12 cellular contexts compared by ENCODE assay signal in the genomic region with DNA sequence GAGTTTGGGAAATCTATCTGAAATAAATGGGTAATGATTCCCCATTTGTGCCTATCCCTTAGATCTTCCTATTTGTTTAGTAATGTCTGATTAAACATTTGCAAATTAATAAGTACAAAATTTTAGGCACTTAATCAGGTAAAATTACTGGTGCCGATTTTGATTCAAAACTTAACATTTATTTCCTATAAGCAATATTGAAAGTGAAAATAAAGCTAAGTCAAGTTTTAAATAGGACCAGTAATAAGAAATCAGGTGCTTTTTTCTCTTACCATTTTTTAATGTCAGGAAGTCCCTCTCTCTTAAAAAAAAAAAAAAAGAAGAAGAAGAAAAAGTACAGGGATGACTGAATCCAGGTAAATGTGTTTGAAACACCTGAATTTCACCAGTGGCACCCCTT. TPM values are rescaled to one million over a fixed set of nuclear protein-coding genes. Genes with fewer than 3 reads are reported as not detected.
DNase-seq lines count a peak whose midpoint lies in the region; ATAC-seq and TF ChIP-seq lines count a peak whose summit lies in the region.
"Had no signal": no experiment of that assay in that cellular context is flagged by ENCODE, and none has a peak within 500 bp of the region (broad histone marks: within the 10 kb centered on the region; RNA-seq: fewer than 3 reads in every experiment).

No MANE protein-coding gene starts in this region.

- H3K27me3 ChIP-seq in hepatocyte: no peaks in the 10 kb centered on the region
- H3K27me3 ChIP-seq: MG63 had no signal

- no peaks in the 10 kb centered on the region for H3K9me3 ChIP-seq in hepatocyte (ENCODE audit: low read depth)
- H3K9me3 ChIP-seq: A549, MG63 had no signal

- peaks cover 7% of the 10 kb centered on the region for H3K9me3 Mint-ChIP-seq in activated CD8-positive, alpha-beta memory T cell treated with anti-CD3 and anti-CD28 coated beads, Interleukin-2, amount 10 ng/mL, durations not matched to agents 7 days and 5 days (ENCODE audit: low read depth)
- peaks cover 6% of the 10 kb centered on the region for H3K9me3 Mint-ChIP-seq in activated B cell treated with CpG ODN at 0.5 μM for 24 hours
- peaks cover 7 to 9% of the 10 kb centered on the region in 2 donors for H3K9me3 Mint-ChIP-seq in stimulated activated naive CD8-positive, alpha-beta T cell treated with anti-CD3 and anti-CD28 coated beads, Interleukin-15, amount 100 ng/mL, for 72 hours

- H4K20me1 ChIP-seq in hepatocyte (ENCODE audit: insufficient read depth, poor library complexity, severe bottlenecking): no peaks in the 10 kb centered on the region

- no peak for DNase-seq in activated CD8-positive, alpha-beta memory T cell treated with anti-CD3 and anti-CD28 coated beads, Interleukin-2, amount 10 ng/mL, durations not matched to agents 7 days and 5 days
- no peak for DNase-seq in activated CD8-positive, alpha-beta memory T cell treated with anti-CD3 and anti-CD28 coated beads, Interleukin-2, amount 50 U/mL, for 4 hours
- DNase-seq in activated B cell treated with CpG ODN at 0.5 μM for 24 hours (no peak), hepatocyte (ENCODE audit: low spot score) (no peak), SIG-M5 (lab: John Stamatoyannopoulos, UW) (no peak), NCI-H128 (lab: John Stamatoyannopoulos, UW; ENCODE audit: unreplicated experiment) (no peak)
- no peak for DNase-seq in stimulated activated naive CD8-positive, alpha-beta T cell treated with anti-CD3 and anti-CD28 coated beads, Interleukin-15, amount 100 ng/mL, for 72 hours
- DNase-seq: MG63, NCI-H82, occipital lobe had no signal

- no peaks in the 10 kb centered on the region for H3K9me2 ChIP-seq in hepatocyte (replicated peaks; ENCODE audit: insufficient read depth)

- H3K4me3 Mint-ChIP-seq in activated CD8-positive, alpha-beta memory T cell treated with anti-CD3 and anti-CD28 coated beads, Interleukin-2, amount 10 ng/mL, durations not matched to agents 7 days and 5 days: peak overlapping the region; percentile 97
- peak overlapping the region; percentile 96 for H3K4me3 Mint-ChIP-seq in activated B cell treated with CpG ODN at 0.5 μM for 24 hours
- peak overlapping the region; percentile 90 to 96 for H3K4me3 Mint-ChIP-seq in stimulated activated naive CD8-positive, alpha-beta T cell treated with anti-CD3 and anti-CD28 coated beads, Interleukin-15, amount 100 ng/mL, for 72 hours

- peak overlapping the region; percentile 99 for H3K27ac Mint-ChIP-seq in activated CD8-positive, alpha-beta memory T cell treated with anti-CD3 and anti-CD28 coated beads, Interleukin-2, amount 10 ng/mL, durations not matched to agents 7 days and 5 days
- H3K27ac Mint-ChIP-seq in activated B cell treated with CpG ODN at 0.5 μM for 24 hours: peak overlapping the region; percentile 92
- peak overlapping the region; percentile 97 to 99 for H3K27ac Mint-ChIP-seq in stimulated activated naive CD8-positive, alpha-beta T cell treated with anti-CD3 and anti-CD28 coated beads, Interleukin-15, amount 100 ng/mL, for 72 hours

- no peaks in the 10 kb centered on the region for H3K79me2 ChIP-seq in hepatocyte

- peak overlapping the region; percentile 73 for H3K4me2 ChIP-seq in hepatocyte
- H3K4me2 ChIP-seq: A549 had no signal

- no peak for TF ChIP-seq CTCF in activated B cell treated with CpG ODN at 0.5 μM for 24 hours (IDR thresholded peaks at IDR 0.05)
- no peak for TF ChIP-seq CTCF in hepatocyte (IDR thresholded peaks at IDR 0.05; ENCODE audit: poor library complexity)

- H3K27me3 Mint-ChIP-seq in activated CD8-positive, alpha-beta memory T cell treated with anti-CD3 and anti-CD28 coated beads, Interleukin-2, amount 10 ng/mL, durations not matched to agents 7 days and 5 days: no peaks in the 10 kb centered on the region
- no peaks in the 10 kb centered on the region for H3K27me3 Mint-ChIP-seq in activated B cell treated with CpG ODN at 0.5 μM for 24 hours
- no peaks in the 10 kb centered on the region for H3K27me3 Mint-ChIP-seq in stimulated activated naive CD8-positive, alpha-beta T cell treated with anti-CD3 and anti-CD28 coated beads, Interleukin-15, amount 100 ng/mL, for 72 hours

- no peak overlapping the region for H2AFZ ChIP-seq in hepatocyte

- H3K4me1 Mint-ChIP-seq in activated CD8-positive, alpha-beta memory T cell treated with anti-CD3 and anti-CD28 coated beads, Interleukin-2, amount 10 ng/mL, durations not matched to agents 7 days and 5 days: peaks cover 52% of the 10 kb centered on the region
- H3K4me1 Mint-ChIP-seq in activated B cell treated with CpG ODN at 0.5 μM for 24 hours: peaks cover 76% of the 10 kb centered on the region
- peaks cover 70% of the 10 kb centered on the region for H3K4me1 Mint-ChIP-seq in stimulated activated naive CD8-positive, alpha-beta T cell treated with anti-CD3 and anti-CD28 coated beads, Interleukin-15, amount 100 ng/mL, for 72 hours

- POLR2A ChIA-PET in activated B cell treated with CpG ODN at 0.5 μM for 24 hours (lab: Charles Lee): interaction anchor here (0.6 to 4.0 kb wide), 10 partner anchors 10 to 495 kb away, joined by 3 to 42 read pairs (median 4); partner anchors contain the start of genes GBP3 and GBP5

- peaks cover 53% of the 10 kb centered on the region for H3K36me3 Mint-ChIP-seq in activated CD8-positive, alpha-beta memory T cell treated with anti-CD3 and anti-CD28 coated beads, Interleukin-2, amount 10 ng/mL, durations not matched to agents 7 days and 5 days
- H3K36me3 Mint-ChIP-seq in activated B cell treated with CpG ODN at 0.5 μM for 24 hours (ENCODE audit: low read depth): peaks cover 30% of the 10 kb centered on the region

- ATAC-seq in activated CD8-positive, alpha-beta memory T cell treated with anti-CD3 and anti-CD28 coated beads, Interleukin-2, amount 10 ng/mL, durations not matched to agents 7 days and 5 days: no peak
- ATAC-seq in activated B cell treated with CpG ODN at 0.5 μM for 24 hours (ENCODE audit: low read depth) (no peak), GM19395 (IDR thresholded peaks at IDR 0.05; ENCODE audit: unreplicated experiment) (no peak)
- ATAC-seq in stimulated activated naive CD8-positive, alpha-beta T cell treated with anti-CD3 and anti-CD28 coated beads, Interleukin-15, amount 100 ng/mL, for 72 hours: no peak

- H3K4me3 ChIP-seq in hepatocyte: no peak overlapping the region
- H3K4me3 ChIP-seq: A549 had no signal

- intact Hi-C loops in activated B cell treated with CpG ODN at 0.5 μM for 24 hours (cut with micrococcal nuclease): loop anchor here (1.0 to 10.0 kb wide), 6 partner anchors 69 to 515 kb away; partner anchors contain the start of genes GBP2, GTF2B and PKN2

- H3K4me1 ChIP-seq in hepatocyte (ENCODE audit: insufficient read depth): no peaks in the 10 kb centered on the region
- H3K4me1 ChIP-seq: A549 had no signal

- CTCF ChIA-PET in activated CD8-positive, alpha-beta memory T cell treated with anti-CD3 and anti-CD28 coated beads, Interleukin-2, amount 10 ng/mL, durations not matched to agents 7 days and 5 days (lab: Charles Lee): interaction anchor here (0.7 to 4.2 kb wide), 8 partner anchors 61 to 200 kb away, joined by 3 to 22 read pairs (median 6); partner anchors contain the start of genes GBP1 and GBP5
- CTCF ChIA-PET in activated B cell treated with CpG ODN at 0.5 μM for 24 hours (lab: Charles Lee): interaction anchor here (1.1 to 2.4 kb wide), 5 partner anchors 73 to 159 kb away, joined by 3 to 8 read pairs (median 5); partner anchors contain the start of gene GBP5

- WGBS in hepatocyte (ENCODE audit: low lambda C conversion rate, missing lambda C conversion rate): 92% methylated on average over 1 of the region's 1 CpG

- no peak overlapping the region for H3K27ac ChIP-seq in hepatocyte
- H3K27ac ChIP-seq: A549 had no signal

- H3K36me3 ChIP-seq in hepatocyte (replicated peaks; ENCODE audit: insufficient read depth, low read depth): no peaks in the 10 kb centered on the region
- H3K36me3 ChIP-seq: MG63 had no signal

RNA-seq across cellular contexts. Expression of gene GBP4, which starts 0.8 kb away (rescaled TPM):
- 10 to 100 TPM; 69.7 to 78.6 TPM for total RNA-seq in activated CD8-positive, alpha-beta memory T cell treated with anti-CD3 and anti-CD28 coated beads, Interleukin-2, amount 10 ng/mL, durations not matched to agents 7 days and 5 days
- total RNA-seq in activated B cell treated with CpG ODN at 0.5 μM for 24 hours (19.2 and 19.5 TPM in 2 replicates), hepatocyte (0.84 and 3.9 TPM in 2 replicates)
- polyA plus RNA-seq in hepatocyte: 0.28 and 0.66 TPM in 2 replicates
- polyA plus RNA-seq: A549 had no signal

RNA-seq across cellular contexts. Expression of gene GBP7, which starts 23.7 kb away (rescaled TPM):
- under 1 TPM; 0.18 to 0.28 TPM for total RNA-seq in activated CD8-positive, alpha-beta memory T cell treated with anti-CD3 and anti-CD28 coated beads, Interleukin-2, amount 10 ng/mL, durations not matched to agents 7 days and 5 days
- total RNA-seq in activated B cell treated with CpG ODN at 0.5 μM for 24 hours: not detected in 2 replicates
- 0.63 and 1.0 TPM in 2 replicates for total RNA-seq in hepatocyte
- polyA plus RNA-seq in hepatocyte: 0.06 and 0.27 TPM in 2 replicates
- total RNA-seq: occipital lobe had no signal
- polyA plus RNA-seq: A549 had no signal
